In the genomic region with DNA sequence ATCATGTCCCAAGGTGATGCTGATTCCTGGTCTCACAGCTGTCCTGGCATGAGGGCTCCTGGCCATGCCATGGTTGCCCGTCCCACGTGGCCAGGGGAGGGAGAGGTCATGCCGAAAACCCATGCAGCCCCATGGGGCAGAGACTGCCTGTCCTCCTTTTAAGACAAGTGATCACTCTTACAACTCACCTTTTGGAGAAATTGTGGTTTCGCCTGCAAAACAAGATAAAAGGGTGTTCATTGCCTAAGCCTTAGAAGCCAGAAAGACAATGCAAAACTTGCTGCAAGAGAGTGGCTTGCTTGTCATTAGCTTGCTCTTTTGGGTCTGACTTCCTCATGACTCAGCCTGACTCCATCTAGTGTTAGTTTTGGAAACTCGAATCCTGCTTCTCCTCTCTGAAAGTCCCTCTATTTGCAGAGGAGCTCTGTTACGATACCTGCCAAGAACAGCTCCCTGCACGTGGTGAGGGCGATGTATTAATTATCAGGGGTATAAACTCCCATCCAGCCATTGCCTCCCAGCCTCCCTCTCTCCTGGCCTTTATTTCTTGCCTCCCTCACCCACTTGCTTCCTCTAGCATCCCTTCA, we compare ENCODE assay signal across 1 cellular context.
TF ChIP-seq lines count a peak whose summit lies in the region.

No MANE protein-coding gene starts in this region.

TF ChIP-seq in K562, 482 proteins besides CTCF, POLR2A, EP300 and RAD21 (continued from another document and continues in another):
- TF ChIP-seq, protein P1, sequence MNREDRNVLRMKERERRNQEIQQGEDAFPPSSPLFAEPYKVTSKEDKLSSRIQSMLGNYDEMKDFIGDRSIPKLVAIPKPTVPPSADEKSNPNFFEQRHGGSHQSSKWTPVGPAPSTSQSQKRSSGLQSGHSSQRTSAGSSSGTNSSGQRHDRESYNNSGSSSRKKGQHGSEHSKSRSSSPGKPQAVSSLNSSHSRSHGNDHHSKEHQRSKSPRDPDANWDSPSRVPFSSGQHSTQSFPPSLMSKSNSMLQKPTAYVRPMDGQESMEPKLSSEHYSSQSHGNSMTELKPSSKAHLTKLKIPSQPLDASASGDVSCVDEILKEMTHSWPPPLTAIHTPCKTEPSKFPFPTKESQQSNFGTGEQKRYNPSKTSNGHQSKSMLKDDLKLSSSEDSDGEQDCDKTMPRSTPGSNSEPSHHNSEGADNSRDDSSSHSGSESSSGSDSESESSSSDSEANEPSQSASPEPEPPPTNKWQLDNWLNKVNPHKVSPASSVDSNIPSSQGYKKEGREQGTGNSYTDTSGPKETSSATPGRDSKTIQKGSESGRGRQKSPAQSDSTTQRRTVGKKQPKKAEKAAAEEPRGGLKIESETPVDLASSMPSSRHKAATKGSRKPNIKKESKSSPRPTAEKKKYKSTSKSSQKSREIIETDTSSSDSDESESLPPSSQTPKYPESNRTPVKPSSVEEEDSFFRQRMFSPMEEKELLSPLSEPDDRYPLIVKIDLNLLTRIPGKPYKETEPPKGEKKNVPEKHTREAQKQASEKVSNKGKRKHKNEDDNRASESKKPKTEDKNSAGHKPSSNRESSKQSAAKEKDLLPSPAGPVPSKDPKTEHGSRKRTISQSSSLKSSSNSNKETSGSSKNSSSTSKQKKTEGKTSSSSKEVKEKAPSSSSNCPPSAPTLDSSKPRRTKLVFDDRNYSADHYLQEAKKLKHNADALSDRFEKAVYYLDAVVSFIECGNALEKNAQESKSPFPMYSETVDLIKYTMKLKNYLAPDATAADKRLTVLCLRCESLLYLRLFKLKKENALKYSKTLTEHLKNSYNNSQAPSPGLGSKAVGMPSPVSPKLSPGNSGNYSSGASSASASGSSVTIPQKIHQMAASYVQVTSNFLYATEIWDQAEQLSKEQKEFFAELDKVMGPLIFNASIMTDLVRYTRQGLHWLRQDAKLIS (CRISPR knock-in tag; IDR thresholded peaks at IDR 0.05) = 0 out of 2 replicates have a peak, but pooled peaks have one; percentile 53
- no peak for TF ChIP-seq U2AF1 (optimal IDR thresholded peaks at IDR 0.05; ENCODE audit: low read depth, low read length)
- TF ChIP-seq ZNF586 (CRISPR knock-in tag; conservative IDR thresholded peaks at IDR 0.05) = no peak
- TF ChIP-seq, protein P2, sequence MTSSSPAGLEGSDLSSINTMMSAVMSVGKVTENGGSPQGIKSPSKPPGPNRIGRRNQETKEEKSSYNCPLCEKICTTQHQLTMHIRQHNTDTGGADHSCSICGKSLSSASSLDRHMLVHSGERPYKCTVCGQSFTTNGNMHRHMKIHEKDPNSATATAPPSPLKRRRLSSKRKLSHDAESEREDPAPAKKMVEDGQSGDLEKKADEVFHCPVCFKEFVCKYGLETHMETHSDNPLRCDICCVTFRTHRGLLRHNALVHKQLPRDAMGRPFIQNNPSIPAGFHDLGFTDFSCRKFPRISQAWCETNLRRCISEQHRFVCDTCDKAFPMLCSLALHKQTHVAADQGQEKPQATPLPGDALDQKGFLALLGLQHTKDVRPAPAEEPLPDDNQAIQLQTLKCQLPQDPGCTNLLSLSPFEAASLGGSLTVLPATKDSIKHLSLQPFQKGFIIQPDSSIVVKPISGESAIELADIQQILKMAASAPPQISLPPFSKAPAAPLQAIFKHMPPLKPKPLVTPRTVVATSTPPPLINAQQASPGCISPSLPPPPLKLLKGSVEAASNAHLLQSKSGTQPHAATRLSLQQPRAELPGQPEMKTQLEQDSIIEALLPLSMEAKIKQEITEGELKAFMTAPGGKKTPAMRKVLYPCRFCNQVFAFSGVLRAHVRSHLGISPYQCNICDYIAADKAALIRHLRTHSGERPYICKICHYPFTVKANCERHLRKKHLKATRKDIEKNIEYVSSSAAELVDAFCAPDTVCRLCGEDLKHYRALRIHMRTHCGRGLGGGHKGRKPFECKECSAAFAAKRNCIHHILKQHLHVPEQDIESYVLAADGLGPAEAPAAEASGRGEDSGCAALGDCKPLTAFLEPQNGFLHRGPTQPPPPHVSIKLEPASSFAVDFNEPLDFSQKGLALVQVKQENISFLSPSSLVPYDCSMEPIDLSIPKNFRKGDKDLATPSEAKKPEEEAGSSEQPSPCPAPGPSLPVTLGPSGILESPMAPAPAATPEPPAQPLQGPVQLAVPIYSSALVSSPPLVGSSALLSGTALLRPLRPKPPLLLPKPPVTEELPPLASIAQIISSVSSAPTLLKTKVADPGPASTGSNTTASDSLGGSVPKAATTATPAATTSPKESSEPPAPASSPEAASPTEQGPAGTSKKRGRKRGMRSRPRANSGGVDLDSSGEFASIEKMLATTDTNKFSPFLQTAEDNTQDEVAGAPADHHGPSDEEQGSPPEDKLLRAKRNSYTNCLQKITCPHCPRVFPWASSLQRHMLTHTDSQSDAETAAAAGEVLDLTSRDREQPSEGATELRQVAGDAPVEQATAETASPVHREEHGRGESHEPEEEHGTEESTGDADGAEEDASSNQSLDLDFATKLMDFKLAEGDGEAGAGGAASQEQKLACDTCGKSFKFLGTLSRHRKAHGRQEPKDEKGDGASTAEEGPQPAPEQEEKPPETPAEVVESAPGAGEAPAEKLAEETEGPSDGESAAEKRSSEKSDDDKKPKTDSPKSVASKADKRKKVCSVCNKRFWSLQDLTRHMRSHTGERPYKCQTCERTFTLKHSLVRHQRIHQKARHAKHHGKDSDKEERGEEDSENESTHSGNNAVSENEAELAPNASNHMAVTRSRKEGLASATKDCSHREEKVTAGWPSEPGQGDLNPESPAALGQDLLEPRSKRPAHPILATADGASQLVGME (CRISPR knock-in tag; IDR thresholded peaks at IDR 0.05) = no peak
- 0 out of 2 replicates have a peak, but pooled peaks have one; percentile 62 for TF ChIP-seq GTF2F1 (IDR thresholded peaks at IDR 0.05; ENCODE audit: low read depth, low read length)
- TF ChIP-seq ZNF224 (CRISPR knock-in tag; IDR thresholded peaks at IDR 0.05) = no peak
- TF ChIP-seq SMC3 (conservative IDR thresholded peaks at IDR 0.05; ENCODE audit: insufficient read depth, low read depth, low read length) = peak; percentile 66; the same call in 1 of the 2 replicates
- TF ChIP-seq, protein P3, sequence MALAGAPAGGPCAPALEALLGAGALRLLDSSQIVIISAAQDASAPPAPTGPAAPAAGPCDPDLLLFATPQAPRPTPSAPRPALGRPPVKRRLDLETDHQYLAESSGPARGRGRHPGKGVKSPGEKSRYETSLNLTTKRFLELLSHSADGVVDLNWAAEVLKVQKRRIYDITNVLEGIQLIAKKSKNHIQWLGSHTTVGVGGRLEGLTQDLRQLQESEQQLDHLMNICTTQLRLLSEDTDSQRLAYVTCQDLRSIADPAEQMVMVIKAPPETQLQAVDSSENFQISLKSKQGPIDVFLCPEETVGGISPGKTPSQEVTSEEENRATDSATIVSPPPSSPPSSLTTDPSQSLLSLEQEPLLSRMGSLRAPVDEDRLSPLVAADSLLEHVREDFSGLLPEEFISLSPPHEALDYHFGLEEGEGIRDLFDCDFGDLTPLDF (CRISPR knock-in tag; IDR thresholded peaks at IDR 0.05) = no peak
- TF ChIP-seq CREBBP (IDR thresholded peaks at IDR 0.05; ENCODE audit: low read depth, low read length) = no peak
- peak; percentile 39; the same call in 1 of the 2 replicates for TF ChIP-seq ZNF668 (CRISPR knock-in tag; IDR thresholded peaks at IDR 0.05)
- TF ChIP-seq, protein P4, sequence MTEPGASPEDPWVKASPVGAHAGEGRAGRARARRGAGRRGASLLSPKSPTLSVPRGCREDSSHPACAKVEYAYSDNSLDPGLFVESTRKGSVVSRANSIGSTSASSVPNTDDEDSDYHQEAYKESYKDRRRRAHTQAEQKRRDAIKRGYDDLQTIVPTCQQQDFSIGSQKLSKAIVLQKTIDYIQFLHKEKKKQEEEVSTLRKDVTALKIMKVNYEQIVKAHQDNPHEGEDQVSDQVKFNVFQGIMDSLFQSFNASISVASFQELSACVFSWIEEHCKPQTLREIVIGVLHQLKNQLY (CRISPR knock-in tag; conservative IDR thresholded peaks at IDR 0.05) = no peak
- TF ChIP-seq SAFB2 (IDR thresholded peaks at IDR 0.05; ENCODE audit: borderline replicate concordance, low read depth, low read length, severe bottlenecking) = no peak
- TF ChIP-seq SREBF1 (IDR thresholded peaks at IDR 0.05; ENCODE audit: borderline replicate concordance, low read depth, low read length) = no peak
- TF ChIP-seq DDX20 (tag; IDR thresholded peaks at IDR 0.05; ENCODE audit: low read depth) = no peak
- TF ChIP-seq ELF4 (CRISPR knock-in tag; IDR thresholded peaks at IDR 0.05) = peak; percentile 55; the same call in 1 of the 2 replicates
- no peak for TF ChIP-seq TAF1 (IDR thresholded peaks at IDR 0.05; ENCODE audit: control insufficient read depth, extremely low read depth, insufficient read depth, low read length, severe bottlenecking)
- TF ChIP-seq, protein P5, sequence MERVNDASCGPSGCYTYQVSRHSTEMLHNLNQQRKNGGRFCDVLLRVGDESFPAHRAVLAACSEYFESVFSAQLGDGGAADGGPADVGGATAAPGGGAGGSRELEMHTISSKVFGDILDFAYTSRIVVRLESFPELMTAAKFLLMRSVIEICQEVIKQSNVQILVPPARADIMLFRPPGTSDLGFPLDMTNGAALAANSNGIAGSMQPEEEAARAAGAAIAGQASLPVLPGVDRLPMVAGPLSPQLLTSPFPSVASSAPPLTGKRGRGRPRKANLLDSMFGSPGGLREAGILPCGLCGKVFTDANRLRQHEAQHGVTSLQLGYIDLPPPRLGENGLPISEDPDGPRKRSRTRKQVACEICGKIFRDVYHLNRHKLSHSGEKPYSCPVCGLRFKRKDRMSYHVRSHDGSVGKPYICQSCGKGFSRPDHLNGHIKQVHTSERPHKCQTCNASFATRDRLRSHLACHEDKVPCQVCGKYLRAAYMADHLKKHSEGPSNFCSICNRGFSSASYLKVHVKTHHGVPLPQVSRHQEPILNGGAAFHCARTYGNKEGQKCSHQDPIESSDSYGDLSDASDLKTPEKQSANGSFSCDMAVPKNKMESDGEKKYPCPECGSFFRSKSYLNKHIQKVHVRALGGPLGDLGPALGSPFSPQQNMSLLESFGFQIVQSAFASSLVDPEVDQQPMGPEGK (CRISPR knock-in tag; IDR thresholded peaks at IDR 0.05; ENCODE audit: borderline replicate concordance) = no peak
- TF ChIP-seq, protein P6, sequence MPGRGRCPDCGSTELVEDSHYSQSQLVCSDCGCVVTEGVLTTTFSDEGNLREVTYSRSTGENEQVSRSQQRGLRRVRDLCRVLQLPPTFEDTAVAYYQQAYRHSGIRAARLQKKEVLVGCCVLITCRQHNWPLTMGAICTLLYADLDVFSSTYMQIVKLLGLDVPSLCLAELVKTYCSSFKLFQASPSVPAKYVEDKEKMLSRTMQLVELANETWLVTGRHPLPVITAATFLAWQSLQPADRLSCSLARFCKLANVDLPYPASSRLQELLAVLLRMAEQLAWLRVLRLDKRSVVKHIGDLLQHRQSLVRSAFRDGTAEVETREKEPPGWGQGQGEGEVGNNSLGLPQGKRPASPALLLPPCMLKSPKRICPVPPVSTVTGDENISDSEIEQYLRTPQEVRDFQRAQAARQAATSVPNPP (IDR thresholded peaks at IDR 0.05; ENCODE audit: borderline replicate concordance, insufficient read depth, insufficient read length) = no peak
- no peak for TF ChIP-seq POLR3G (IDR thresholded peaks at IDR 0.05; ENCODE audit: extremely low read depth, insufficient read length, insufficient replicate concordance)
- TF ChIP-seq ZBED1 (IDR thresholded peaks at IDR 0.05) = no peak
- TF ChIP-seq, protein P7, sequence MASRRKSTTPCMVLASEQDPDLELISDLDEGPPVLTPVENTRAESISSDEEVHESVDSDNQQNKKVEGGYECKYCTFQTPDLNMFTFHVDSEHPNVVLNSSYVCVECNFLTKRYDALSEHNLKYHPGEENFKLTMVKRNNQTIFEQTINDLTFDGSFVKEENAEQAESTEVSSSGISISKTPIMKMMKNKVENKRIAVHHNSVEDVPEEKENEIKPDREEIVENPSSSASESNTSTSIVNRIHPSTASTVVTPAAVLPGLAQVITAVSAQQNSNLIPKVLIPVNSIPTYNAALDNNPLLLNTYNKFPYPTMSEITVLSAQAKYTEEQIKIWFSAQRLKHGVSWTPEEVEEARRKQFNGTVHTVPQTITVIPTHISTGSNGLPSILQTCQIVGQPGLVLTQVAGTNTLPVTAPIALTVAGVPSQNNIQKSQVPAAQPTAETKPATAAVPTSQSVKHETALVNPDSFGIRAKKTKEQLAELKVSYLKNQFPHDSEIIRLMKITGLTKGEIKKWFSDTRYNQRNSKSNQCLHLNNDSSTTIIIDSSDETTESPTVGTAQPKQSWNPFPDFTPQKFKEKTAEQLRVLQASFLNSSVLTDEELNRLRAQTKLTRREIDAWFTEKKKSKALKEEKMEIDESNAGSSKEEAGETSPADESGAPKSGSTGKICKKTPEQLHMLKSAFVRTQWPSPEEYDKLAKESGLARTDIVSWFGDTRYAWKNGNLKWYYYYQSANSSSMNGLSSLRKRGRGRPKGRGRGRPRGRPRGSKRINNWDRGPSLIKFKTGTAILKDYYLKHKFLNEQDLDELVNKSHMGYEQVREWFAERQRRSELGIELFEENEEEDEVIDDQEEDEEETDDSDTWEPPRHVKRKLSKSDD (conservative IDR thresholded peaks at IDR 0.05; ENCODE audit: low read length) = no peak
- TF ChIP-seq CEBPG (CRISPR knock-in tag; IDR thresholded peaks at IDR 0.05) = peak; percentile 90
- TF ChIP-seq CEBPG (tag; conservative IDR thresholded peaks at IDR 0.05 in 1 of 2, IDR thresholded peaks at IDR 0.05 in 1 of 2) = peak; percentile 62 to 67; a peak in 3 of 4 replicates
- no peak for TF ChIP-seq ZNF239 (CRISPR knock-in tag; IDR thresholded peaks at IDR 0.05)
- TF ChIP-seq RCOR1 (IDR thresholded peaks at IDR 0.05; ENCODE audit: borderline replicate concordance in 1 of 2, low read depth in 2 of 2, low read length in 2 of 2) = peak in 1 of 2 experiments; percentile 65; a peak in 1 of 4 replicates
- TF ChIP-seq MIER1 (IDR thresholded peaks at IDR 0.05; ENCODE audit: low read depth) = no peak
- no peak for TF ChIP-seq NONO (IDR thresholded peaks at IDR 0.05; ENCODE audit: low read depth in 2 of 2, low read length in 1 of 2)
- TF ChIP-seq, protein P8, sequence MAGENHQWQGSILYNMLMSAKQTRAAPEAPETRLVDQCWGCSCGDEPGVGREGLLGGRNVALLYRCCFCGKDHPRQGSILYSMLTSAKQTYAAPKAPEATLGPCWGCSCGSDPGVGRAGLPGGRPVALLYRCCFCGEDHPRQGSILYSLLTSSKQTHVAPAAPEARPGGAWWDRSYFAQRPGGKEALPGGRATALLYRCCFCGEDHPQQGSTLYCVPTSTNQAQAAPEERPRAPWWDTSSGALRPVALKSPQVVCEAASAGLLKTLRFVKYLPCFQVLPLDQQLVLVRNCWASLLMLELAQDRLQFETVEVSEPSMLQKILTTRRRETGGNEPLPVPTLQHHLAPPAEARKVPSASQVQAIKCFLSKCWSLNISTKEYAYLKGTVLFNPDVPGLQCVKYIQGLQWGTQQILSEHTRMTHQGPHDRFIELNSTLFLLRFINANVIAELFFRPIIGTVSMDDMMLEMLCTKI (IDR thresholded peaks at IDR 0.05; ENCODE audit: partially characterized antibody) = no peak
